ENCODE assay signal across 19 cellular contexts in genomic region chr6:8914700-8915099, GRCh38.
DNase-seq lines count a peak whose midpoint lies in the region; ATAC-seq, FAIRE-seq and TF ChIP-seq lines count a peak whose summit lies in the region.
"Had no signal": no experiment of that assay in that cellular context is flagged by ENCODE, and none has a peak within 500 bp of the region (broad histone marks: within the 10 kb centered on the region; RNA-seq: fewer than 3 reads in every experiment).

No MANE protein-coding gene starts in this region.

- peak; percentile 23 for FAIRE-seq in bronchial epithelial cell (lab: Jason Lieb, UNC)
- FAIRE-seq: A549, D721Med, GM12892, H1 had no signal

- H4K5ac ChIP-seq in mesendoderm (ENCODE audit: low read length), result no peak overlapping the region

- H3K18ac ChIP-seq in mesendoderm (ENCODE audit: low read length), result no peak overlapping the region

- H3K4me1 ChIP-seq in mesendoderm (ENCODE audit: control insufficient read depth, low read depth, low read length), result no peaks in the 10 kb centered on the region
- H3K4me1 ChIP-seq: A549, Caco-2 had no signal

- H3K27ac ChIP-seq in mesendoderm (ENCODE audit: low read depth, low read length) (no peak overlapping the region), RWPE1 (no peak overlapping the region)
- H3K27ac ChIP-seq: 22Rv1, A549, C4-2B, HL-60 had no signal

- no peak overlapping the region for H2BK120ac ChIP-seq in mesendoderm (ENCODE audit: low read depth, low read length)

- WGBS in mesendoderm (ENCODE audit: extremely low coverage, insufficient coverage, low lambda C conversion rate), result no CpG with 5 or more reads among the region's 9 CpGs

- H2BK5ac ChIP-seq in mesendoderm (ENCODE audit: low read length), result no peak overlapping the region

- H3K56ac ChIP-seq in mesendoderm (ENCODE audit: low read length), result no peak overlapping the region

- no peak overlapping the region for H3K23ac ChIP-seq in mesendoderm (ENCODE audit: low read length)

- CTCF ChIA-PET in RWPE1 (lab: Yijun Ruan, JAX), result no interaction called here

- no peak overlapping the region for H3K4ac ChIP-seq in mesendoderm (ENCODE audit: low read depth, low read length)

- no peak overlapping the region for H2BK15ac ChIP-seq in mesendoderm (replicated peaks; ENCODE audit: low read depth)

- H3K9ac ChIP-seq in mesendoderm (ENCODE audit: low read length), result no peak overlapping the region

- TF ChIP-seq CTCF in bronchial epithelial cell (IDR thresholded peaks at IDR 0.05; ENCODE audit: insufficient read depth, low read length, severe bottlenecking) (no peak), RWPE1 (conservative IDR thresholded peaks at IDR 0.05; ENCODE audit: low read depth) (no peak)

- no peak overlapping the region for H2AK5ac ChIP-seq in mesendoderm (ENCODE audit: low read length)

- H3K4me3 ChIP-seq in bronchial epithelial cell (ENCODE audit: low read depth, low read length) (no peak overlapping the region), mesendoderm (ENCODE audit: low read length) (no peak overlapping the region)
- H3K4me3 ChIP-seq: A549 had no signal

- ATAC-seq in GM21367 (IDR thresholded peaks at IDR 0.05; ENCODE audit: unreplicated experiment), result no peak
- ATAC-seq: A549 had no signal

- H4K8ac ChIP-seq in mesendoderm (ENCODE audit: low read depth, low read length), result no peak overlapping the region

- no peaks in the 10 kb centered on the region for H3K79me1 ChIP-seq in mesendoderm (ENCODE audit: low read length)

- H3K4me2 ChIP-seq in mesendoderm (ENCODE audit: low read length), result no peak overlapping the region
- H3K4me2 ChIP-seq: A549 had no signal

- peak; percentile 37 for DNase-seq in Daoy (ENCODE audit: low read depth)
- DNase-seq in NCI-H2227 (lab: John Stamatoyannopoulos, UW; ENCODE audit: unreplicated experiment), result peak; percentile 50
- DNase-seq in bronchial epithelial cell (ENCODE audit: low read depth), result no peak
- peak; percentile 57 for DNase-seq in mesendoderm
- no peak for DNase-seq in RWPE1 (ENCODE audit: low spot score)
- DNase-seq in NCI-H1105 (lab: John Stamatoyannopoulos, UW), result no peak
- DNase-seq: AML-193; Caco-2; CD4-positive, alpha-beta T cell; GDM1; H9 had no signal

- H3K36me3 ChIP-seq in bronchial epithelial cell (ENCODE audit: control insufficient read depth, insufficient read depth, low read length) (no peaks in the 10 kb centered on the region), mesendoderm (ENCODE audit: control insufficient read depth, insufficient read depth, low read length) (no peaks in the 10 kb centered on the region)

- POLR2A ChIA-PET in RWPE1 (lab: Yijun Ruan, JAX; ENCODE audit: low non-redundant PET), result no interaction called here

- H3K79me2 ChIP-seq in mesendoderm (ENCODE audit: control insufficient read depth, insufficient read depth, low read length), result no peaks in the 10 kb centered on the region

- H3K27me3 ChIP-seq in bronchial epithelial cell (ENCODE audit: control insufficient read depth, insufficient read depth, low read length) (no peaks in the 10 kb centered on the region), mesendoderm (ENCODE audit: insufficient read depth, low read length, poor library complexity) (no peaks in the 10 kb centered on the region)

Comparison
In these comparisons a context has a peak if more than half of its experiments do, and no peak if none do; other contexts are left out.
1. DNase-seq: peak in Daoy (single experiment), NCI-H2227 (single experiment) and mesendoderm (single experiment); none in bronchial epithelial cell (single experiment), RWPE1 (single experiment) and NCI-H1105 (single experiment).